Comparison of ENCODE assay signal across 8 cellular contexts in genomic region chr2:46985512-46985911, GRCh38. TPM values are rescaled to one million over a fixed set of nuclear protein-coding genes. Genes with fewer than 3 reads are reported as not detected.
A peak's percentile ranks its signal among the peaks of the same experiment; 100 is the strongest.
DNase-seq lines count a peak whose midpoint lies in the region; ATAC-seq and TF ChIP-seq lines count a peak whose summit lies in the region.

No MANE protein-coding gene starts in this region.

- H3K27me3 ChIP-seq in BLaER1 treated with 17β-estradiol and CSF1 and Interleukin-3, amounts not matched to agents 10 nM and 100 nM, result no peaks in the 10 kb centered on the region
- H3K27me3 ChIP-seq in SU-DHL-6 (ENCODE audit: low read length) (no peaks in the 10 kb centered on the region), foreskin keratinocyte (no peaks in the 10 kb centered on the region)

- peaks cover 81 to 90% (median 86%) of the 10 kb centered on the region in 10 experiments for H3K4me1 ChIP-seq in BLaER1 treated with 17β-estradiol and CSF1 and Interleukin-3, amounts not matched to agents 10 nM and 100 nM
- H3K4me1 ChIP-seq in foreskin keratinocyte, result peaks cover 22% of the 10 kb centered on the region

- peak overlapping the region; percentile 79 to 99 (median 93) for H3K27ac ChIP-seq in BLaER1 treated with 17β-estradiol and CSF1 and Interleukin-3, amounts not matched to agents 10 nM and 100 nM
- H3K27ac ChIP-seq in SU-DHL-6 (ENCODE audit: low read depth, low read length) (peak overlapping the region; percentile 99), foreskin keratinocyte (peak overlapping the region; percentile 84), temporal lobe (ENCODE audit: low read depth, low read length) (peak overlapping the region; percentile 100)

- DNase-seq in foreskin keratinocyte (no peak), NCI-H446 treated with DMSO at 0.1 percent for 48 hours (lab: John Stamatoyannopoulos, UW) (no peak), iPS-NIHi7 (ENCODE audit: extremely low spot score) (no peak), amniotic stem cell (lab: John Stamatoyannopoulos, UW) (no peak)

- no peaks in the 10 kb centered on the region for H3K9me2 ChIP-seq in SU-DHL-6 (replicated peaks; ENCODE audit: insufficient read depth, low read length)

- H3K9me3 ChIP-seq in BLaER1 treated with 17β-estradiol and CSF1 and Interleukin-3, amounts not matched to agents 10 nM and 100 nM (replicated peaks in 1 of 11), result no peaks in the 10 kb centered on the region
- no peaks in the 10 kb centered on the region for H3K9me3 ChIP-seq in SU-DHL-6 (ENCODE audit: insufficient read depth, low read length)

- peak overlapping the region; percentile 70 to 91 (median 81) for H3K9ac ChIP-seq in BLaER1 treated with 17β-estradiol and CSF1 and Interleukin-3, amounts not matched to agents 10 nM and 100 nM
- H3K9ac ChIP-seq in SU-DHL-6 (ENCODE audit: low read length), result peak overlapping the region; percentile 61

- peak overlapping the region in 8 of 10 experiments; percentile 9 to 53 (median 27); a peak in 11 of 20 replicates for H3K4me3 ChIP-seq in BLaER1 treated with 17β-estradiol and CSF1 and Interleukin-3, amounts not matched to agents 10 nM and 100 nM
- no peak overlapping the region for H3K4me3 ChIP-seq in SU-DHL-6 (ENCODE audit: insufficient read depth, low read length, poor library complexity, severe bottlenecking)

- no peak for TF ChIP-seq CTCF in SU-DHL-6 (IDR thresholded peaks at IDR 0.05; ENCODE audit: insufficient read depth, low read length, poor library complexity, severe bottlenecking)
- TF ChIP-seq CTCF in foreskin keratinocyte (conservative IDR thresholded peaks at IDR 0.05), result no peak

- H3K36me3 ChIP-seq in BLaER1 treated with 17β-estradiol and CSF1 and Interleukin-3, amounts not matched to agents 10 nM and 100 nM, result peaks cover 31 to 69% (median 54%) of the 10 kb centered on the region in 11 experiments
- H3K36me3 ChIP-seq in SU-DHL-6 (ENCODE audit: low read length), result no peaks in the 10 kb centered on the region; the same call in 1 of the 2 replicates

- H3K79me2 ChIP-seq in SU-DHL-6 (ENCODE audit: insufficient read depth, low read length), result peaks cover 22% of the 10 kb centered on the region

- H4K20me1 ChIP-seq in BLaER1 treated with 17β-estradiol and CSF1 and Interleukin-3, amounts not matched to agents 10 nM and 100 nM, result peaks cover 0 to 35% (median 34%) of the 10 kb centered on the region in 11 experiments; a peak in 16 of 22 replicates
- H4K20me1 ChIP-seq in SU-DHL-6 (ENCODE audit: low read depth, low read length), result no peaks in the 10 kb centered on the region

- H3F3A ChIP-seq in SU-DHL-6 (ENCODE audit: insufficient read depth), result peaks cover 47% of the 10 kb centered on the region

- H3K4me2 ChIP-seq in BLaER1 treated with 17β-estradiol and CSF1 and Interleukin-3, amounts not matched to agents 10 nM and 100 nM, result peak overlapping the region; percentile 88 to 98 (median 94)
- H3K4me2 ChIP-seq in SU-DHL-6 (ENCODE audit: low read depth, low read length, poor library complexity, severe bottlenecking), result peak overlapping the region; percentile 86

- H2AFZ ChIP-seq in SU-DHL-6 (ENCODE audit: low read depth, low read length, severe bottlenecking), result no peak overlapping the region

- ATAC-seq in GM21717 (IDR thresholded peaks at IDR 0.05; ENCODE audit: unreplicated experiment) (peak; percentile 22), foreskin keratinocyte (peak; percentile 46)

RNA-seq across cellular contexts. Expression of gene TTC7A, which starts 44.5 kb away (rescaled TPM):
- total RNA-seq in foreskin keratinocyte, result 18.2 and 19.5 TPM in 2 replicates
- 11.2 and 11.9 TPM in 2 replicates for polyA plus RNA-seq in foreskin keratinocyte
- 5.2 TPM for total RNA-seq in temporal lobe
